24 cellular contexts compared by ENCODE assay signal in genomic region chr10:132922872-132923271, GRCh38. TPM values are rescaled to one million over a fixed set of nuclear protein-coding genes. Genes with fewer than 3 reads are reported as not detected.
A peak's percentile ranks its signal among the peaks of the same experiment; 100 is the strongest.
DNase-seq lines count a peak whose midpoint lies in the region; ATAC-seq, FAIRE-seq and TF ChIP-seq lines count a peak whose summit lies in the region.
"Had no signal": no experiment of that assay in that cellular context is flagged by ENCODE, and none has a peak within 500 bp of the region (broad histone marks: within the 10 kb centered on the region; RNA-seq: fewer than 3 reads in every experiment).

No MANE protein-coding gene starts in this region.

- H3K4ac ChIP-seq in H1 (replicated peaks; ENCODE audit: insufficient read length, low read depth, low read length) = no peak overlapping the region
- no peak overlapping the region for H3K4ac ChIP-seq in neuronal stem cell (ENCODE audit: low read length)

- H2BK120ac ChIP-seq in H1 (replicated peaks; ENCODE audit: low read depth, low read length) (no peak overlapping the region), neuronal stem cell (ENCODE audit: low read depth, low read length) (no peak overlapping the region)

- no peak for TF ChIP-seq RAD21 in H1 (IDR thresholded peaks at IDR 0.05 in 1 of 2, conservative IDR thresholded peaks at IDR 0.05 in 1 of 2; ENCODE audit: low read depth in 2 of 2, low read length in 2 of 2)

- H2BK5ac ChIP-seq in H1 (ENCODE audit: low read depth, low read length) (no peak overlapping the region), neuronal stem cell (ENCODE audit: low read length) (peak overlapping the region; percentile 53)

- POLR2A ChIA-PET in H1 (lab: Charles Lee; ENCODE audit: partially characterized antibody) = no interaction called here

- H3K36me3 ChIP-seq in BLaER1 (no peaks in the 10 kb centered on the region), H1 (ENCODE audit: control insufficient read depth in 2 of 4, insufficient read depth in 4 of 4, low read length in 3 of 4) (no peaks in the 10 kb centered on the region), neuronal stem cell (replicated peaks in 1 of 2; ENCODE audit: control insufficient read depth in 2 of 2, insufficient read depth in 2 of 2, low read length in 2 of 2) (no peaks in the 10 kb centered on the region)
- no peaks in the 10 kb centered on the region for H3K36me3 ChIP-seq in BLaER1 treated with 17β-estradiol and CSF1 and Interleukin-3, amounts not matched to agents 10 nM and 100 nM

- peak overlapping the region; percentile 37 for H3K4me2 ChIP-seq in BLaER1
- H3K4me2 ChIP-seq in BLaER1 treated with 17β-estradiol and CSF1 and Interleukin-3, amounts not matched to agents 10 nM and 100 nM = peak overlapping the region in 8 of 11 experiments; percentile 8 to 41 (median 30); a peak in 10 of 22 replicates
- no peak overlapping the region for H3K4me2 ChIP-seq in H1 (ENCODE audit: insufficient read depth in 1 of 2, low read depth in 2 of 2, low read length in 2 of 2)
- H3K4me2 ChIP-seq in neuronal stem cell (ENCODE audit: insufficient read depth, low read length, poor library complexity, severe bottlenecking) = no peak overlapping the region
- H3K4me2 ChIP-seq: A549 had no signal

- no peak overlapping the region for H2BK12ac ChIP-seq in H1 (ENCODE audit: low read depth, low read length)
- no peak overlapping the region for H2BK12ac ChIP-seq in neuronal stem cell (ENCODE audit: low read length)

- H3K79me1 ChIP-seq in H1 (ENCODE audit: low read depth, low read length) = no peaks in the 10 kb centered on the region
- no peaks in the 10 kb centered on the region for H3K79me1 ChIP-seq in neuronal stem cell (ENCODE audit: low read depth, low read length)

- H3K27ac ChIP-seq in BLaER1 = no peak overlapping the region
- H3K27ac ChIP-seq in BLaER1 treated with 17β-estradiol and CSF1 and Interleukin-3, amounts not matched to agents 10 nM and 100 nM = no peak overlapping the region
- H3K27ac ChIP-seq in H1 (ENCODE audit: low read depth, low read length) = no peak overlapping the region
- H3K27ac ChIP-seq in neuronal stem cell (replicated peaks; ENCODE audit: low read length) = no peak overlapping the region
- H3K27ac ChIP-seq: A549, GM23248 had no signal

- H3K4me3 ChIP-seq in BLaER1 (no peak overlapping the region), H1 (ENCODE audit: extremely low read depth in 1 of 4, insufficient read depth in 2 of 4, low read depth in 3 of 4, low read length in 4 of 4) (no peak overlapping the region), neuronal stem cell (ENCODE audit: low read length in 2 of 2) (no peak overlapping the region)
- H3K4me3 ChIP-seq in BLaER1 treated with 17β-estradiol and CSF1 and Interleukin-3, amounts not matched to agents 10 nM and 100 nM = no peak overlapping the region
- H3K4me3 ChIP-seq: A549, GM12878, GM23248 had no signal

- H2BK15ac ChIP-seq in H1 (ENCODE audit: low read length) = no peak overlapping the region
- H2BK15ac ChIP-seq in neuronal stem cell (ENCODE audit: low read length) = no peak overlapping the region

- H2AK5ac ChIP-seq in H1 (ENCODE audit: low read depth, low read length) (no peak overlapping the region), neuronal stem cell (ENCODE audit: low read depth, low read length) (peak overlapping the region; percentile 56)

- no peak for TF ChIP-seq EP300 in H1 (IDR thresholded peaks at IDR 0.05; ENCODE audit: borderline replicate concordance in 1 of 2, low read depth in 2 of 2, low read length in 2 of 2)

- 98% methylated on average over 13 of the region's 17 CpGs; no CpG with 5 or more reads in 1 of the 2 experiments for WGBS in H1 (ENCODE audit: extremely low coverage in 1 of 2, insufficient coverage in 1 of 2, insufficient read length in 1 of 2, insufficient replicate concordance in 2 of 2, low coverage in 1 of 2, low lambda C conversion rate in 2 of 2, missing lambda C conversion rate in 1 of 2), 2 experiments
- no CpG with 5 or more reads among the region's 17 CpGs for WGBS in neuronal stem cell (ENCODE audit: extremely low coverage in 2 of 2, insufficient read length in 2 of 2, insufficient replicate concordance in 1 of 2), 2 donors

- H2BK20ac ChIP-seq in H1 (ENCODE audit: low read length) = no peak overlapping the region

- no peaks in the 10 kb centered on the region for H3K79me2 ChIP-seq in H1 (ENCODE audit: control insufficient read depth in 1 of 2, insufficient read depth in 2 of 2, low read length in 2 of 2)

- TF ChIP-seq POLR2A in H1 (IDR thresholded peaks at IDR 0.05; ENCODE audit: control extremely low read depth in 1 of 2, low read depth in 2 of 2, low read length in 2 of 2) = no peak

- TF ChIP-seq CTCF in H1 (IDR thresholded peaks at IDR 0.05; ENCODE audit: control extremely low read depth in 1 of 3, insufficient read depth in 1 of 3, low read depth in 1 of 3, low read length in 3 of 3) = no peak

- no peak overlapping the region for H4K91ac ChIP-seq in H1 (replicated peaks; ENCODE audit: insufficient read length, low read length)
- no peak overlapping the region for H4K91ac ChIP-seq in neuronal stem cell (ENCODE audit: low read depth, low read length, poor library complexity)

- H3K14ac ChIP-seq in H1 (ENCODE audit: insufficient read length) (no peak overlapping the region), neuronal stem cell (ENCODE audit: low read length) (peak overlapping the region; percentile 56)

- H3K9ac ChIP-seq in BLaER1 = no peak overlapping the region
- peak overlapping the region in 1 of 11 experiments; percentile 18; a peak in 2 of 22 replicates for H3K9ac ChIP-seq in BLaER1 treated with 17β-estradiol and CSF1 and Interleukin-3, amounts not matched to agents 10 nM and 100 nM
- H3K9ac ChIP-seq in H1 (replicated peaks in 1 of 4; ENCODE audit: extremely low read depth in 1 of 4, low read depth in 3 of 4, low read length in 3 of 4) = no peak overlapping the region
- no peak overlapping the region for H3K9ac ChIP-seq in neuronal stem cell (ENCODE audit: low read depth, low read length, poor library complexity)
- H3K9ac ChIP-seq: GM23248 had no signal

- H3K27me3 ChIP-seq in BLaER1 (peaks cover 10% of the 10 kb centered on the region; the same call in 1 of the 2 replicates), H1 (replicated peaks in 1 of 4; ENCODE audit: control insufficient read depth in 3 of 4, extremely low read depth in 1 of 4, insufficient read depth in 3 of 4, low read length in 3 of 4) (no peaks in the 10 kb centered on the region), neuronal stem cell (ENCODE audit: control insufficient read depth in 3 of 3, insufficient read depth in 3 of 3, low read depth in 1 of 3, low read length in 3 of 3) (no peaks in the 10 kb centered on the region)
- peaks cover 0 to 12% (median 0%) of the 10 kb centered on the region in 11 experiments; a peak in 3 of 22 replicates for H3K27me3 ChIP-seq in BLaER1 treated with 17β-estradiol and CSF1 and Interleukin-3, amounts not matched to agents 10 nM and 100 nM

- H3K9me3 ChIP-seq in BLaER1 (no peaks in the 10 kb centered on the region), H1 (ENCODE audit: insufficient read depth in 2 of 2, low read depth in 1 of 2, low read length in 1 of 2) (no peaks in the 10 kb centered on the region; a peak in 1 of 4 replicates), neuronal stem cell (replicated peaks in 1 of 2; ENCODE audit: control insufficient read depth in 2 of 2, insufficient read depth in 1 of 2, low read depth in 1 of 2, low read length in 2 of 2) (no peaks in the 10 kb centered on the region)
- no peaks in the 10 kb centered on the region for H3K9me3 ChIP-seq in BLaER1 treated with 17β-estradiol and CSF1 and Interleukin-3, amounts not matched to agents 10 nM and 100 nM (replicated peaks in 1 of 11)
- H3K9me3 ChIP-seq: A549 had no signal

- H3K4me1 ChIP-seq in BLaER1 (peaks cover 12% of the 10 kb centered on the region), H1 (replicated peaks in 1 of 4; ENCODE audit: control insufficient read depth in 3 of 4, insufficient read depth in 4 of 4, low read length in 3 of 4) (no peaks in the 10 kb centered on the region), neuronal stem cell (ENCODE audit: control insufficient read depth in 2 of 2, insufficient read depth in 1 of 2, low read depth in 1 of 2, low read length in 2 of 2) (no peaks in the 10 kb centered on the region)
- H3K4me1 ChIP-seq in BLaER1 treated with 17β-estradiol and CSF1 and Interleukin-3, amounts not matched to agents 10 nM and 100 nM = peaks cover 0 to 17% (median 10%) of the 10 kb centered on the region in 10 experiments; a peak in 10 of 20 replicates
- H3K4me1 ChIP-seq: A549 had no signal

- H4K20me1 ChIP-seq in BLaER1 (peaks cover 6% of the 10 kb centered on the region; the same call in 1 of the 2 replicates), H1 (replicated peaks in 1 of 2; ENCODE audit: control insufficient read depth in 1 of 2, insufficient read depth in 2 of 2, low read length in 2 of 2) (peaks cover 0 to 2% of the 10 kb centered on the region in 2 experiments)
- H4K20me1 ChIP-seq in BLaER1 treated with 17β-estradiol and CSF1 and Interleukin-3, amounts not matched to agents 10 nM and 100 nM = peaks cover 0 to 36% (median 0%) of the 10 kb centered on the region in 11 experiments; a peak in 5 of 22 replicates

- no peak for FAIRE-seq in H1 (lab: Jason Lieb, UNC)
- FAIRE-seq: A549, GM12878, H54, HepG2 had no signal

- H4K5ac ChIP-seq in H1 (ENCODE audit: insufficient read length, low read depth, low read length) = no peak overlapping the region

- DNase-seq in H1 (ENCODE audit: low read depth in 1 of 2, low spot score in 2 of 2) (no peak), neuronal stem cell (ENCODE audit: low spot score) (no peak), NCI-H1436 treated with DMSO at 0.1 percent for 48 hours (lab: John Stamatoyannopoulos, UW) (no peak), iPS-NIHi11 (ENCODE audit: low spot score) (no peak)
- DNase-seq: AML-193; CD4-positive, CD25-positive, alpha-beta regulatory T cell; CD8-positive, alpha-beta memory T cell; COR-L47; DMS 273 treated with DMSO at 0.1 percent for 48 hours; DMS53; DND-41; EL; GM23248; HCEC 1CT; HFFc6; KG1 had no signal

- H3K18ac ChIP-seq in H1 (ENCODE audit: extremely low read depth, low read length) (no peak overlapping the region), neuronal stem cell (ENCODE audit: low read length) (no peak overlapping the region)

- H3K23ac ChIP-seq in H1 (ENCODE audit: insufficient read length) (no peak overlapping the region), neuronal stem cell (ENCODE audit: low read depth, low read length, poor library complexity) (peak overlapping the region; percentile 80)

- no peak for ATAC-seq in GM19395 (IDR thresholded peaks at IDR 0.05; ENCODE audit: unreplicated experiment)
- ATAC-seq: GM12878 had no signal

- H3K56ac ChIP-seq in H1 (replicated peaks; ENCODE audit: insufficient read length, low read depth, low read length) = no peak overlapping the region

- CTCF ChIA-PET in H1 (lab: Charles Lee; ENCODE audit: partially characterized antibody) = no interaction called here

- H4K8ac ChIP-seq in H1 (ENCODE audit: extremely low read depth, insufficient read depth, low read length) (peak overlapping the region; percentile 51; the same call in 1 of the 2 replicates), neuronal stem cell (ENCODE audit: low read depth, low read length) (no peak overlapping the region)

- H2AFZ ChIP-seq in H1 (ENCODE audit: low read length) = no peak overlapping the region
- H2AFZ ChIP-seq in neuronal stem cell (ENCODE audit: low read length) = no peak overlapping the region
- H2AFZ ChIP-seq: GM23248 had no signal

- no peaks in the 10 kb centered on the region for H3K23me2 ChIP-seq in H1 (ENCODE audit: low read depth, low read length)

RNA-seq across cellular contexts. Expression of gene CFAP46, which starts 19.5 kb away (rescaled TPM):
- 3.1 and 4.8 TPM in 2 replicates for total RNA-seq in H1 (2021; fragmentation: NEBNext Ultra II Directional; extraction: Animal tissue kit (Norgen Biotek cat#: 25700))
- 2.2 and 2.6 TPM in 2 replicates for polyA plus RNA-seq in H1 (2011; rRNA removed)
- polyA plus RNA-seq in H1 (2011; cell fraction: cytosol; rRNA removed) = 2.7 TPM
- polyA plus RNA-seq in H1 (2011; cell fraction: nucleus; rRNA removed) = 8.9 TPM
- 2.5 to 4.7 TPM (median 3.4 TPM) in 4 replicates for polyA plus RNA-seq in H1 (2012, experiment 1 of 2)
- 2.7 TPM for polyA plus RNA-seq in H1 (2012, experiment 2 of 2)
- polyA plus RNA-seq in H1 (2013, experiment 1 of 2) = 2.8 TPM
- polyA plus RNA-seq in H1 (2013, experiment 2 of 2) = 2.5 TPM
- polyA minus RNA-seq in H1 (2011; rRNA and poly(A)+ RNA removed) = 3.9 TPM in 2 replicates
- 0.29 TPM for polyA minus RNA-seq in H1 (2011; cell fraction: cytosol; rRNA and poly(A)+ RNA removed)
- polyA minus RNA-seq in H1 (2011; cell fraction: nucleus; rRNA and poly(A)+ RNA removed) = 5.8 TPM
- polyA plus RNA-seq in neuronal stem cell (2013, experiment 1 of 2) = 1.5 TPM
- 1.4 TPM for polyA plus RNA-seq in neuronal stem cell (2013, experiment 2 of 2)
- total RNA-seq: CD4-positive, CD25-positive, alpha-beta regulatory T cell; GM12878 had no signal
- polyA plus RNA-seq: CD4-positive, CD25-positive, alpha-beta regulatory T cell; CD8-positive, alpha-beta memory T cell; IgD-negative memory B cell had no signal

Comparison
In these comparisons a context has a peak if more than half of its experiments do, and no peak if none do; other contexts are left out.
1. H3K4me2 ChIP-seq: peak in BLaER1 (single experiment) and BLaER1 treated with 17β-estradiol and CSF1 and Interleukin-3, amounts not matched to agents 10 nM and 100 nM (8 of 11); none in H1 (0 of 2) and neuronal stem cell (single experiment).